In the genomic region with DNA sequence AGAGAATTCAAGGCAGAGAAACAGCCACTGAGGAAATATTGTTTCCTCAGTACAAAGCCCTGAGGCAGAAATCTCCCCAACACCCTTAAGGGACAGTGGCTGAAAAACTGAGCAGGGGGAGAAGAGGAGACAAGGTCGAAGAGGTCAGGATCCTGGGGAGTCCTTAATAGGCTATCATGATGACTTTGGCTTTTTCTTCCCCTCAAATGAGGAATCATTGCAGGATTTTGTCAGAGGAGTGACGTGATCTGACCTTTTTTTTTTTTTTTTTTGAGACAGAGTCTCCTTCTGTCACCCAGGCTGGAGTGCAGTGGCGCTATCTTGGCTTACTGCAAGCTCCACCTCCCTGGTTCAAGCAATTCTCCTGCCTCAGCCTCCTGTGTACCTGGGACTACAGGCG, we compare ENCODE assay signal across 10 cellular contexts. TPM values are rescaled to one million over a fixed set of nuclear protein-coding genes. Genes with fewer than 3 reads are reported as not detected.
DNase-seq lines count a peak whose midpoint lies in the region; ATAC-seq and TF ChIP-seq lines count a peak whose summit lies in the region.
"Had no signal": no experiment of that assay in that cellular context is flagged by ENCODE, and none has a peak within 500 bp of the region (broad histone marks: within the 10 kb centered on the region; RNA-seq: fewer than 3 reads in every experiment).

No MANE protein-coding gene starts in this region.

- no peak overlapping the region for H3K18ac ChIP-seq in trophoblast cell (ENCODE audit: low read length)

- H3K4ac ChIP-seq in trophoblast cell (ENCODE audit: low read depth, low read length): peak overlapping the region; percentile 57

- no peak overlapping the region for H4K12ac ChIP-seq in trophoblast cell (ENCODE audit: low read depth, low read length)

- H3K4me1 ChIP-seq in Karpas-422 (ENCODE audit: low read length) (peaks cover 73% of the 10 kb centered on the region), trophoblast cell (ENCODE audit: control insufficient read depth in 1 of 2, insufficient read depth in 2 of 2, low read length in 2 of 2) (peaks cover 7 to 14% of the 10 kb centered on the region in 2 experiments)

- ATAC-seq in CD4-positive, alpha-beta T cell (ENCODE audit: poor library complexity): no peak
- no peak for ATAC-seq in HG03025 (IDR thresholded peaks at IDR 0.05; ENCODE audit: low FRiP score, unreplicated experiment)

- H4K8ac ChIP-seq in trophoblast cell (ENCODE audit: low read depth, low read length): no peak overlapping the region

- no peak overlapping the region for H2AFZ ChIP-seq in Karpas-422 (ENCODE audit: low read length)
- no peak overlapping the region for H2AFZ ChIP-seq in trophoblast cell (ENCODE audit: insufficient read depth, low read length, poor library complexity)

- H3K27ac Mint-ChIP-seq in CD4-positive, alpha-beta T cell: peak overlapping the region; percentile 75

- H3K4me2 ChIP-seq in Karpas-422 (ENCODE audit: low read depth, low read length, poor library complexity, severe bottlenecking) (no peak overlapping the region), trophoblast cell (ENCODE audit: low read length) (no peak overlapping the region)

- POLR2A ChIA-PET in CD4-positive, alpha-beta T cell (lab: Charles Lee): interaction anchor here (0.7 kb wide), 1 partner anchor 15 kb away, joined by 3 read pairs; no protein-coding TSS in a partner anchor

- CTCF ChIA-PET in CD4-positive, alpha-beta T cell (lab: Charles Lee): interaction anchor here (1.8 to 2.2 kb wide), 2 partner anchors 16 to 22 kb away, joined by 7 to 9 read pairs; a partner anchor contains a TSS

- H3K36me3 Mint-ChIP-seq in CD4-positive, alpha-beta T cell (ENCODE audit: low read depth): peaks cover 60% of the 10 kb centered on the region

- H4K91ac ChIP-seq in trophoblast cell (ENCODE audit: low read depth, low read length): no peak overlapping the region

- H3K79me1 ChIP-seq in trophoblast cell (ENCODE audit: low read length): peaks cover 2% of the 10 kb centered on the region

- intact Hi-C loops in CD4-positive, alpha-beta T cell (cut with DNase I, micrococcal nuclease): no loop called here

- no peak overlapping the region for H3K27ac ChIP-seq in CD4-positive, alpha-beta T cell (ENCODE audit: low read depth, low read length)
- H3K27ac ChIP-seq in Karpas-422 (ENCODE audit: low read length) (peak overlapping the region; percentile 52), cingulate gyrus (ENCODE audit: low read depth, low read length) (peak overlapping the region; percentile 13), trophoblast cell (ENCODE audit: low read depth, low read length) (no peak overlapping the region)

- H3K79me2 ChIP-seq in Karpas-422 (ENCODE audit: low read length): peaks cover 93% of the 10 kb centered on the region
- peaks cover 13% of the 10 kb centered on the region for H3K79me2 ChIP-seq in trophoblast cell (ENCODE audit: control insufficient read depth, insufficient read depth, low read length, poor library complexity)

- H3K9me3 ChIP-seq in CD4-positive, alpha-beta T cell (ENCODE audit: control insufficient read depth, low read length): no peaks in the 10 kb centered on the region
- no peaks in the 10 kb centered on the region for H3K9me3 ChIP-seq in Karpas-422 (ENCODE audit: low read length)
- H3K9me3 ChIP-seq in trophoblast cell (ENCODE audit: insufficient read depth, low read depth, low read length): no peaks in the 10 kb centered on the region

- H3K36me3 ChIP-seq in Karpas-422 (ENCODE audit: insufficient read depth, low read length): no peaks in the 10 kb centered on the region; the same call in 1 of the 2 replicates
- H3K36me3 ChIP-seq in trophoblast cell (ENCODE audit: control insufficient read depth in 1 of 2, insufficient read depth in 2 of 2, low read length in 2 of 2): peaks cover 26 to 38% of the 10 kb centered on the region in 2 experiments

- H3K9ac ChIP-seq in Karpas-422 (ENCODE audit: low read length): peak overlapping the region; percentile 28; the same call in 1 of the 2 replicates
- H3K9ac ChIP-seq in trophoblast cell (ENCODE audit: low read length): no peak overlapping the region

- H2BK5ac ChIP-seq in trophoblast cell (ENCODE audit: low read depth, low read length, poor library complexity): no peak overlapping the region

- H2AK5ac ChIP-seq in trophoblast cell (ENCODE audit: low read length): no peak overlapping the region

- no peak overlapping the region for H3K23ac ChIP-seq in trophoblast cell (ENCODE audit: low read length)

- H3K27me3 Mint-ChIP-seq in CD4-positive, alpha-beta T cell: no peaks in the 10 kb centered on the region

- H3K4me1 Mint-ChIP-seq in CD4-positive, alpha-beta T cell (ENCODE audit: low read depth): peaks cover 65% of the 10 kb centered on the region

- TF ChIP-seq CTCF in CD4-positive, alpha-beta T cell (IDR thresholded peaks at IDR 0.05): no peak

- H3K9me2 ChIP-seq in Karpas-422 (replicated peaks; ENCODE audit: insufficient read depth, low read length): no peaks in the 10 kb centered on the region

- WGBS in trophoblast cell (ENCODE audit: extremely low coverage, insufficient coverage, insufficient read length): no CpG with 5 or more reads among the region's 4 CpGs

- no peak for DNase-seq in CD4-positive, alpha-beta T cell
- DNase-seq in Karpas-422 (no peak), trophoblast cell (no peak), NCI-H1930 (lab: John Stamatoyannopoulos, UW) (no peak), hepatic stellate cell (ENCODE audit: low spot score) (no peak)
- DNase-seq: cortex of kidney, NCI-H2227 treated with DMSO at 0.1 percent for 48 hours, T1000 had no signal

- no peak overlapping the region for H2BK12ac ChIP-seq in trophoblast cell (ENCODE audit: low read length)

- H3K14ac ChIP-seq in trophoblast cell (ENCODE audit: low read length): no peak overlapping the region

- H3K9me3 Mint-ChIP-seq in CD4-positive, alpha-beta T cell: no peaks in the 10 kb centered on the region

- H3K4me3 ChIP-seq in Karpas-422 (ENCODE audit: low read length): no peak overlapping the region
- no peak overlapping the region for H3K4me3 ChIP-seq in trophoblast cell (ENCODE audit: low read depth, low read length)

- H3K27me3 ChIP-seq in CD4-positive, alpha-beta T cell (ENCODE audit: control insufficient read depth, insufficient read depth, low read length): no peaks in the 10 kb centered on the region
- no peaks in the 10 kb centered on the region for H3K27me3 ChIP-seq in Karpas-422 (ENCODE audit: low read length)
- H3K27me3 ChIP-seq in trophoblast cell (ENCODE audit: insufficient read depth, low read length): no peaks in the 10 kb centered on the region

- H2BK120ac ChIP-seq in trophoblast cell (ENCODE audit: insufficient read depth, low read length, poor library complexity): no peak overlapping the region

- peaks cover 25% of the 10 kb centered on the region for H4K20me1 ChIP-seq in Karpas-422 (ENCODE audit: insufficient read depth, low read depth, low read length)

- no peak overlapping the region for H3K4me3 Mint-ChIP-seq in CD4-positive, alpha-beta T cell

RNA-seq across cellular contexts. Expression of a gene that starts 10.2 kb away (rescaled TPM):
- total RNA-seq in CD4-positive, alpha-beta T cell: 100 to 1,000 TPM; 156 to 163 TPM
- 24.1 and 87.3 TPM in 2 replicates for total RNA-seq in Karpas-422 (2014; rRNA removed; shearing (Covaris generic); ENCODE audit: low replicate concordance)
- 96.6 and 97.6 TPM in 2 replicates for polyA plus RNA-seq in trophoblast cell (2013)

RNA-seq across cellular contexts. Expression of a gene that starts 16.9 kb away (rescaled TPM):
- 10 to 100 TPM; 18.4 to 21.3 TPM for total RNA-seq in CD4-positive, alpha-beta T cell
- 46.7 and 81.0 TPM in 2 replicates for total RNA-seq in Karpas-422 (2014; rRNA removed; shearing (Covaris generic); ENCODE audit: low replicate concordance)
- polyA plus RNA-seq in trophoblast cell (2013): 62.9 and 66.9 TPM in 2 replicates

RNA-seq across cellular contexts. Expression of a gene that starts 41.1 kb away (rescaled TPM):
- total RNA-seq in CD4-positive, alpha-beta T cell: under 1 TPM; 0.05 to 0.06 TPM
- total RNA-seq in Karpas-422 (2014; rRNA removed; shearing (Covaris generic); ENCODE audit: low replicate concordance): 0.04 TPM in 1 of 2 replicates, not detected in the other
- polyA plus RNA-seq in trophoblast cell (2013): 0.25 and 0.27 TPM in 2 replicates

RNA-seq across cellular contexts. Expression of a gene that starts 58.1 kb away (rescaled TPM):
- 10 to 100 TPM; 68.7 to 76.1 TPM for total RNA-seq in CD4-positive, alpha-beta T cell
- 47.0 and 56.2 TPM in 2 replicates for total RNA-seq in Karpas-422 (2014; rRNA removed; shearing (Covaris generic); ENCODE audit: low replicate concordance)
- polyA plus RNA-seq in trophoblast cell (2013): 95.1 and 102 TPM in 2 replicates

Comparison
In these comparisons a context has a peak if more than half of its experiments do, and no peak if none do; other contexts are left out.
1. H3K27ac ChIP-seq: peak in Karpas-422 (single experiment) and cingulate gyrus (single experiment); none in CD4-positive, alpha-beta T cell (single experiment) and trophoblast cell (single experiment).